In the genomic region with DNA sequence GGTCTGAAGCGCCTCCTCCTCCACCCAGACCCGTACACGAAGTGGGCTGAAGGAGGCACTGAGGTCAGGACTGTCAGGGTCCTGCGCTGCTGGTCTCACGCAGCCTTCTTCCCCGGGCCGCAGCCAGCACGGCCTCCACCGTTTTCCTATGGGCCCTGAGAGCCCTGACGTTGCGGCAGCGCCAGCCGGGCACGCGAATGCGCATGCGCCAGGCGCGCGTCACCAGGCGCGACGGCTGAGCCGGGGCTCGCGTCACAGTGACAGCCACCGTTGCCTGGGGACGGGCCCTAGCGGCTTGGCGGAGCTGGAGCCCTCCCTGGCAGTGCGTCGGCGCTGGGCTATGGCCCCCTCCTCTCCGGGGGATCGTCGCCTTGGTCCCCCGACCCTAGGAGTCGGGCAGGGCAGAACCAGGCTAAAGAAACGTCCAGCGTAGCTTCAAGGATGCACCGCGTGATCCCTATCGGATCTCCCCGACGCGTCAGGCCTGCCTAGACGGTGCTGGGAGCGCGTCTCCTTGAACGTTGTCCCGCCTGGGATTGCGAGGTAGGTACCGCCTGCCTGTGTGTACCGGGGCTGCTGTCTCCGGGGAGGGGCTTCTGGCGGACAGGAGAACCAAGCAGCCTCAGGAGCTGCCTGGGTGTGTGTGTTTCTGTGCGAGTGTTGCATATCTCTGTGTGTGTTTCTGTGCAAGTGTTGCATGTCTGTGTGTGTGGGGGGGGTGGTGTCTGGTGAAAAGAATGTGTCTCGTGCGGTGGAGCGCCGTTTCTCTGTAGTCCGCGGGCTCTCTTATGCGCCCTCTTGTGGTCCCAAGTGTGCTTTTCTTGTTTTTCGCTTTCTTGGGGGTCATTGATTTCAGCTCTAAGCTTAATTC, we compare ENCODE assay signal across 8 cellular contexts. TPM values are rescaled to one million over a fixed set of nuclear protein-coding genes. Genes with fewer than 3 reads are reported as not detected.
DNase-seq lines count a peak whose midpoint lies in the region; ATAC-seq, FAIRE-seq and TF ChIP-seq lines count a peak whose summit lies in the region.

No MANE protein-coding gene starts in this region.

- peaks cover 9% of the 10 kb centered on the region for H3K36me3 Mint-ChIP-seq in activated naive CD8-positive, alpha-beta T cell treated with anti-CD3 and anti-CD28 coated beads, Interleukin-2, amount 10 ng/mL, durations not matched to agents 7 days and 5 days

- H3K27ac Mint-ChIP-seq in activated naive CD8-positive, alpha-beta T cell treated with anti-CD3 and anti-CD28 coated beads, Interleukin-2, amount 10 ng/mL, durations not matched to agents 7 days and 5 days = peak overlapping the region; percentile 96

- no peak for FAIRE-seq in kidney (lab: Jason Lieb, UNC)

- peaks cover 42 to 86% of the 10 kb centered on the region in 2 donors for H3K9me3 ChIP-seq in kidney (ENCODE audit: control insufficient read depth in 1 of 2, low read length in 2 of 2)

- ATAC-seq in activated naive CD8-positive, alpha-beta T cell treated with anti-CD3 and anti-CD28 coated beads, Interleukin-2, amount 10 ng/mL, durations not matched to agents 7 days and 5 days (ENCODE audit: low read depth) = peak; percentile 88

- POLR2A ChIA-PET in activated naive CD8-positive, alpha-beta T cell treated with anti-CD3 and anti-CD28 coated beads, Interleukin-2, amount 10 ng/mL, durations not matched to agents 7 days and 5 days (lab: Charles Lee) = interaction anchor here (1.0 to 2.0 kb wide), 7 partner anchors 36 to 1337 kb away, joined by 3 to 10 read pairs (median 3); a partner anchor contains a TSS

- no peak overlapping the region for H3K9ac ChIP-seq in kidney (ENCODE audit: low read length in 2 of 2)

- peaks cover 32% of the 10 kb centered on the region for H3K9me3 Mint-ChIP-seq in activated naive CD8-positive, alpha-beta T cell treated with anti-CD3 and anti-CD28 coated beads, Interleukin-2, amount 10 ng/mL, durations not matched to agents 7 days and 5 days

- peak overlapping the region; percentile 12 to 25 for H3K4me3 ChIP-seq in kidney (ENCODE audit: low read length in 2 of 2)

- TF ChIP-seq CTCF in GM12873 (IDR thresholded peaks at IDR 0.05; ENCODE audit: insufficient read depth, low read depth, low read length, missing control alignments) (peak; percentile 67), kidney (IDR thresholded peaks at IDR 0.05; ENCODE audit: borderline replicate concordance, extremely low read depth, insufficient read depth) (no peak)

- H3K27me3 Mint-ChIP-seq in activated naive CD8-positive, alpha-beta T cell treated with anti-CD3 and anti-CD28 coated beads, Interleukin-2, amount 10 ng/mL, durations not matched to agents 7 days and 5 days = no peaks in the 10 kb centered on the region

- peak overlapping the region; percentile 99 for H3K4me3 Mint-ChIP-seq in activated naive CD8-positive, alpha-beta T cell treated with anti-CD3 and anti-CD28 coated beads, Interleukin-2, amount 10 ng/mL, durations not matched to agents 7 days and 5 days

- intact Hi-C loops in kidney (cut with DNase I) = no loop called here

- no peak overlapping the region for H3K27ac ChIP-seq in kidney (ENCODE audit: low read depth in 2 of 2, low read length in 2 of 2)

- H3K36me3 ChIP-seq in kidney (ENCODE audit: control insufficient read depth in 1 of 2, insufficient read depth in 2 of 2, low read length in 2 of 2) = no peaks in the 10 kb centered on the region

- DNase-seq in OCI-M1 (lab: John Stamatoyannopoulos, UW) = peak; percentile 87
- peak; percentile 90 for DNase-seq in activated naive CD8-positive, alpha-beta T cell treated with anti-CD3 and anti-CD28 coated beads, Interleukin-2, amount 10 ng/mL, durations not matched to agents 7 days and 5 days
- no peak for DNase-seq in kidney
- DNase-seq in stimulated activated CD8-positive, alpha-beta memory T cell treated with anti-CD3 and anti-CD28 coated beads, Interleukin-4, amount 100 ng/mL, for 48 hours = peak; percentile 71
- DNase-seq in UCSD-AML1 (lab: John Stamatoyannopoulos, UW; ENCODE audit: unreplicated experiment) = no peak
- no peak for DNase-seq in middle frontal gyrus (ENCODE audit: extremely low spot score, low spot score)
- no peak for DNase-seq in DMS153 (lab: John Stamatoyannopoulos, UW)

- H3K4me1 Mint-ChIP-seq in activated naive CD8-positive, alpha-beta T cell treated with anti-CD3 and anti-CD28 coated beads, Interleukin-2, amount 10 ng/mL, durations not matched to agents 7 days and 5 days = no peaks in the 10 kb centered on the region

- no peaks in the 10 kb centered on the region for H3K4me1 ChIP-seq in kidney (ENCODE audit: control insufficient read depth in 1 of 2, insufficient read depth in 1 of 2, low read depth in 1 of 2, low read length in 2 of 2)

RNA-seq across cellular contexts. Expression of a gene that starts 43.2 kb away (rescaled TPM):
- 1 to 10 TPM; 5.5 to 5.9 TPM for total RNA-seq in activated naive CD8-positive, alpha-beta T cell treated with anti-CD3 and anti-CD28 coated beads, Interleukin-2, amount 10 ng/mL, durations not matched to agents 7 days and 5 days
- 8.1 TPM for total RNA-seq in kidney
- polyA plus RNA-seq in kidney (ENCODE audit: insufficient read depth, low read depth, low replicate concordance) = 4.0 TPM

RNA-seq across cellular contexts. Expression of a gene that starts 43.3 kb away (rescaled TPM):
- 1 to 10 TPM; 7.7 to 8.2 TPM for total RNA-seq in activated naive CD8-positive, alpha-beta T cell treated with anti-CD3 and anti-CD28 coated beads, Interleukin-2, amount 10 ng/mL, durations not matched to agents 7 days and 5 days
- total RNA-seq in kidney = 8.4 TPM
- polyA plus RNA-seq in kidney (ENCODE audit: insufficient read depth, low read depth, low replicate concordance) = 5.4 TPM

RNA-seq across cellular contexts. Expression of a gene that starts 44.6 kb away (rescaled TPM):
- total RNA-seq in activated naive CD8-positive, alpha-beta T cell treated with anti-CD3 and anti-CD28 coated beads, Interleukin-2, amount 10 ng/mL, durations not matched to agents 7 days and 5 days = 10 to 100 TPM; 10.6 to 11.1 TPM
- total RNA-seq in kidney = 12.9 TPM
- polyA plus RNA-seq in kidney (ENCODE audit: insufficient read depth, low read depth, low replicate concordance) = 4.3 TPM

Comparison
In these comparisons a context has a peak if more than half of its experiments do, and no peak if none do; other contexts are left out.
1. DNase-seq: peak in OCI-M1 (single experiment), activated naive CD8-positive, alpha-beta T cell treated with anti-CD3 and anti-CD28 coated beads, Interleukin-2, amount 10 ng/mL, durations not matched to agents 7 days and 5 days (single experiment) and stimulated activated CD8-positive, alpha-beta memory T cell treated with anti-CD3 and anti-CD28 coated beads, Interleukin-4, amount 100 ng/mL, for 48 hours (single experiment); none in kidney (single experiment), UCSD-AML1 (single experiment), middle frontal gyrus (single experiment) and DMS153 (single experiment).